Comparison of ENCODE assay signal across 8 cellular contexts in the genomic region with DNA sequence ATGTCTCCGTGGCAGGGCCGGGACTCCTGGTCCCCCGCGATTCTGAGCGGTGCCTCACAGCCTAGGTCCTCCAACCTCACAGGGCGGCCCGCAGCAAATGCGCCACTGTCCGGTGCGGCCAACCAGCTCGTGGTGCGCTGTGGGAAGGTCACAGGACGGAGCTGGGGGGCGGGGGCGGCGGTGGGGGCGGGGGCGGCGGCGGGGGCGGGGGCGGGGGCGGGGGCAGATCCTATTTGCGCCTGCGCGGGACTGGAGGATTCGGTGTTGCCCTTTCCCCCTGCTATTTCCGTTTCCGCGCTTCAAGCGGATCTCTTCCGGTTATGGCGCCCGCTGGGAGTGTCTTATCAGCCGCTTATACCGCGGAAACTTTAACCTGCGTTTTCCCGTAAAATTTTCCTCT.
A peak's percentile ranks its signal among the peaks of the same experiment; 100 is the strongest.
DNase-seq lines count a peak whose midpoint lies in the region; ATAC-seq, FAIRE-seq and TF ChIP-seq lines count a peak whose summit lies in the region.

No MANE protein-coding gene starts in this region.

- H3K4me3 ChIP-seq in keratinocyte (ENCODE audit: control insufficient read depth in 2 of 3, extremely low read depth in 1 of 3, insufficient read depth in 2 of 3, low read depth in 1 of 3, low read length in 3 of 3) = peak overlapping the region in 2 of 3 experiments; percentile 22
- H3K4me3 ChIP-seq in suprapubic skin = peak overlapping the region; percentile 14

- no peak for ATAC-seq in GM21526 (IDR thresholded peaks at IDR 0.05; ENCODE audit: low FRiP score, unreplicated experiment)

- H3K27ac ChIP-seq in keratinocyte (ENCODE audit: control insufficient read depth, insufficient read depth, low read length) (no peak overlapping the region), suprapubic skin (no peak overlapping the region)

- 31% methylated on average over 17 of the region's 39 CpGs for WGBS in suprapubic skin

- no peaks in the 10 kb centered on the region for H3K9me1 ChIP-seq in keratinocyte (ENCODE audit: control insufficient read depth, extremely low read depth, insufficient read depth, low read length)

- H2AFZ ChIP-seq in keratinocyte (ENCODE audit: control insufficient read depth, low read length) = peak overlapping the region; percentile 46

- peaks cover 10% of the 10 kb centered on the region for H3K36me3 Mint-ChIP-seq in activated T-cell treated with anti-CD3 and anti-CD28 coated beads, Interleukin-2, amount 50 U/mL, for 24 hours (ENCODE audit: low read depth)
- H3K36me3 Mint-ChIP-seq in brain = no peaks in the 10 kb centered on the region

- H3K36me3 ChIP-seq in keratinocyte (ENCODE audit: control insufficient read depth in 2 of 2, extremely low read depth in 1 of 2, insufficient read depth in 2 of 2, low read length in 2 of 2) (no peaks in the 10 kb centered on the region), suprapubic skin (no peaks in the 10 kb centered on the region)

- dilution Hi-C loops in keratinocyte (cut with MboI; ENCODE audit: extremely low pct_ligation_motif_present, low sequenced_read_pairs) = no loop called here

- no peaks in the 10 kb centered on the region for H3K4me1 ChIP-seq in keratinocyte (ENCODE audit: control insufficient read depth, extremely low read depth, insufficient read depth, low read length)
- no peaks in the 10 kb centered on the region for H3K4me1 ChIP-seq in suprapubic skin

- TF ChIP-seq CTCF in brain (conservative IDR thresholded peaks at IDR 0.05) (no peak), keratinocyte (optimal IDR thresholded peaks at IDR 0.05 in 1 of 3, IDR thresholded peaks at IDR 0.05 in 1 of 3, conservative IDR thresholded peaks at IDR 0.05 in 1 of 3; ENCODE audit: extremely low read depth in 1 of 3, insufficient read depth in 2 of 3, low read length in 3 of 3) (no peak), suprapubic skin (IDR thresholded peaks at IDR 0.05) (no peak)

- TF ChIP-seq EP300 in suprapubic skin (IDR thresholded peaks at IDR 0.05) = no peak

- H3K9me3 Mint-ChIP-seq in activated T-cell treated with anti-CD3 and anti-CD28 coated beads, Interleukin-2, amount 50 U/mL, for 24 hours = peaks cover 24% of the 10 kb centered on the region
- peaks cover 2 to 35% (median 4%) of the 10 kb centered on the region in 5 experiments for H3K9me3 Mint-ChIP-seq in brain

- peaks cover 3% of the 10 kb centered on the region for H3K4me1 Mint-ChIP-seq in activated T-cell treated with anti-CD3 and anti-CD28 coated beads, Interleukin-2, amount 50 U/mL, for 24 hours (ENCODE audit: low read depth)
- H3K4me1 Mint-ChIP-seq in brain = no peaks in the 10 kb centered on the region

- peaks cover 5% of the 10 kb centered on the region for H3K9me3 ChIP-seq in keratinocyte (ENCODE audit: control insufficient read depth, low read depth, low read length)
- peaks cover 14% of the 10 kb centered on the region for H3K9me3 ChIP-seq in suprapubic skin

- peak overlapping the region; percentile 29 for H3K4me3 Mint-ChIP-seq in activated T-cell treated with anti-CD3 and anti-CD28 coated beads, Interleukin-2, amount 50 U/mL, for 24 hours
- H3K4me3 Mint-ChIP-seq in brain = peak overlapping the region; percentile 68 to 81 (median 71)

- no peaks in the 10 kb centered on the region for H3K79me2 ChIP-seq in keratinocyte (ENCODE audit: control insufficient read depth, insufficient read depth, low read length)

- H4K20me1 ChIP-seq in keratinocyte (ENCODE audit: control insufficient read depth, extremely low read depth, insufficient read depth, low read length) = no peaks in the 10 kb centered on the region

- no peak overlapping the region for H3K9ac ChIP-seq in keratinocyte (ENCODE audit: control insufficient read depth, extremely low read depth, insufficient read depth, low read length)

- no peak for DNase-seq in activated T-cell treated with anti-CD3 and anti-CD28 coated beads, Interleukin-2, amount 50 U/mL, for 24 hours
- no peak for DNase-seq in activated T-cell treated with anti-CD3 and anti-CD28 coated beads for 4 hours
- no peak for DNase-seq in keratinocyte (ENCODE audit: low read depth, low spot score)
- DNase-seq in suprapubic skin (ENCODE audit: low spot score in 2 of 2) = no peak
- DNase-seq in DMS 273 treated with DMSO at 0.1 percent for 48 hours (lab: John Stamatoyannopoulos, UW) = no peak
- DNase-seq in germinal center (ENCODE audit: low spot score) = no peak

- no peaks in the 10 kb centered on the region for H3K27me3 Mint-ChIP-seq in activated T-cell treated with anti-CD3 and anti-CD28 coated beads, Interleukin-2, amount 50 U/mL, for 24 hours
- H3K27me3 Mint-ChIP-seq in brain = peaks cover 5% of the 10 kb centered on the region

- FAIRE-seq in keratinocyte (lab: Jason Lieb, UNC) = no peak

- H3K27me3 ChIP-seq in keratinocyte (ENCODE audit: control insufficient read depth, extremely low read depth, insufficient read depth, low read length) = no peaks in the 10 kb centered on the region
- no peaks in the 10 kb centered on the region for H3K27me3 ChIP-seq in suprapubic skin

- H3K27ac Mint-ChIP-seq in activated T-cell treated with anti-CD3 and anti-CD28 coated beads, Interleukin-2, amount 50 U/mL, for 24 hours = no peak overlapping the region
- H3K27ac Mint-ChIP-seq in brain = peak overlapping the region in 2 of 5 experiments; percentile 75 to 79

- no peak overlapping the region for H3K4me2 ChIP-seq in keratinocyte (ENCODE audit: control insufficient read depth, extremely low read depth, insufficient read depth, low read depth, low read length)

- no peak for TF ChIP-seq POLR2A in suprapubic skin (IDR thresholded peaks at IDR 0.05)
